Comparison of ENCODE assay signal across 13 cellular contexts in genomic region chr15:57323299-57323805, GRCh38. TPM values are rescaled to one million over a fixed set of nuclear protein-coding genes. Genes with fewer than 3 reads are reported as not detected.
DNase-seq lines count a peak whose midpoint lies in the region; ATAC-seq and TF ChIP-seq lines count a peak whose summit lies in the region.
"Had no signal": no experiment of that assay in that cellular context is flagged by ENCODE, and none has a peak within 500 bp of the region (broad histone marks: within the 10 kb centered on the region; RNA-seq: fewer than 3 reads in every experiment).

No MANE protein-coding gene starts in this region.

- H3K9me3 Mint-ChIP-seq in MCF 10A (ENCODE audit: unreplicated experiment) (no peaks in the 10 kb centered on the region), nephron progenitor cell (no peaks in the 10 kb centered on the region)
- H3K9me3 Mint-ChIP-seq: central memory CD8-positive, alpha-beta T cell had no signal

- no peak overlapping the region for H3K9ac ChIP-seq in mesendoderm (ENCODE audit: low read length)

- no peaks in the 10 kb centered on the region for H3K27me3 ChIP-seq in breast epithelium
- H3K27me3 ChIP-seq in SJCRH30, result no peaks in the 10 kb centered on the region
- H3K27me3 ChIP-seq in mesendoderm (ENCODE audit: insufficient read depth, low read length, poor library complexity), result no peaks in the 10 kb centered on the region
- H3K27me3 ChIP-seq in vagina, result no peaks in the 10 kb centered on the region
- H3K27me3 ChIP-seq: gastroesophageal sphincter, ovary had no signal

- no peak overlapping the region for H2BK15ac ChIP-seq in mesendoderm (replicated peaks; ENCODE audit: low read depth)

- H3K27ac Mint-ChIP-seq in MCF 10A (ENCODE audit: low read depth, unreplicated experiment) (no peak overlapping the region), nephron progenitor cell (no peak overlapping the region)
- H3K27ac Mint-ChIP-seq: activated CD8-positive, alpha-beta T cell treated with anti-CD3 and anti-CD28 coated beads, Interleukin-2, amount 10 ng/mL, durations not matched to agents 7 days and 5 days had no signal

- no peaks in the 10 kb centered on the region for H3K9me3 ChIP-seq in breast epithelium
- no peaks in the 10 kb centered on the region for H3K9me3 ChIP-seq in SJCRH30 (replicated peaks)
- no peaks in the 10 kb centered on the region for H3K9me3 ChIP-seq in vagina
- H3K9me3 ChIP-seq: gastroesophageal sphincter, ovary had no signal

- TF ChIP-seq CTCF in breast epithelium (IDR thresholded peaks at IDR 0.05) (no peak), MCF 10A (IDR thresholded peaks at IDR 0.05; ENCODE audit: unreplicated experiment) (no peak), vagina (IDR thresholded peaks at IDR 0.05) (no peak), nephron progenitor cell (IDR thresholded peaks at IDR 0.05) (no peak)

- H3K18ac ChIP-seq in mesendoderm (ENCODE audit: low read length), result peak overlapping the region; percentile 75

- H3K4me3 ChIP-seq in breast epithelium, result peak overlapping the region in 1 of 3 donors; percentile 8
- no peak overlapping the region for H3K4me3 ChIP-seq in SJCRH30
- no peak overlapping the region for H3K4me3 ChIP-seq in mesendoderm (ENCODE audit: low read length)
- H3K4me3 ChIP-seq in vagina, result no peak overlapping the region
- H3K4me3 ChIP-seq: gastroesophageal sphincter, ovary had no signal

- CTCF ChIA-PET in MCF 10A (lab: Yijun Ruan, JAX), result interaction anchor here (1.0 to 1.2 kb wide), 2 partner anchors 10 to 288 kb away, joined by 3 read pairs; no protein-coding TSS in a partner anchor

- peak overlapping the region; percentile 18 to 74 for H3K27ac ChIP-seq in breast epithelium
- H3K27ac ChIP-seq in SJCRH30, result peak overlapping the region; percentile 10; the same call in 1 of the 2 replicates
- peak overlapping the region; percentile 32 for H3K27ac ChIP-seq in mesendoderm (ENCODE audit: low read depth, low read length)
- H3K27ac ChIP-seq in vagina, result peak overlapping the region; percentile 68
- H3K27ac ChIP-seq: gastroesophageal sphincter, ovary had no signal

- intact Hi-C loops in breast epithelium (cut with DNase I; ENCODE audit: low total_unique reads) (no loop called here), MCF 10A (cut with micrococcal nuclease) (no loop called here), vagina (cut with DNase I) (no loop called here)

- H3K56ac ChIP-seq in mesendoderm (ENCODE audit: low read length), result peak overlapping the region; percentile 67

- H3K4me2 ChIP-seq in mesendoderm (ENCODE audit: low read length), result no peak overlapping the region

- H3K27me3 Mint-ChIP-seq in MCF 10A (ENCODE audit: insufficient read depth, unreplicated experiment) (peaks cover 6% of the 10 kb centered on the region), nephron progenitor cell (ENCODE audit: low read depth, poor library complexity) (peaks cover 3% of the 10 kb centered on the region)

- H3K79me2 ChIP-seq in mesendoderm (ENCODE audit: control insufficient read depth, insufficient read depth, low read length), result no peaks in the 10 kb centered on the region

- H3K4ac ChIP-seq in mesendoderm (ENCODE audit: low read depth, low read length), result no peak overlapping the region

- no peak for ATAC-seq in HG03342 (IDR thresholded peaks at IDR 0.05; ENCODE audit: unreplicated experiment)
- no peak for ATAC-seq in GM21723 (IDR thresholded peaks at IDR 0.05; ENCODE audit: unreplicated experiment)
- ATAC-seq: gastroesophageal sphincter had no signal

- H3K79me1 ChIP-seq in mesendoderm (ENCODE audit: low read length), result no peaks in the 10 kb centered on the region

- H4K8ac ChIP-seq in mesendoderm (ENCODE audit: low read depth, low read length), result no peak overlapping the region

- POLR2A ChIA-PET in MCF 10A (lab: Yijun Ruan, JAX), result no interaction called here

- no CpG with 5 or more reads among the region's 12 CpGs for WGBS in mesendoderm (ENCODE audit: extremely low coverage, insufficient coverage, low lambda C conversion rate)

- H2AK5ac ChIP-seq in mesendoderm (ENCODE audit: low read length), result peak overlapping the region; percentile 0

- no peak for TF ChIP-seq POLR2A in breast epithelium (IDR thresholded peaks at IDR 0.05)
- no peak for TF ChIP-seq POLR2A in vagina (IDR thresholded peaks at IDR 0.05)

- H3K4me1 Mint-ChIP-seq in MCF 10A (ENCODE audit: insufficient read depth, unreplicated experiment) (peaks cover 4% of the 10 kb centered on the region), nephron progenitor cell (peaks cover 47% of the 10 kb centered on the region)
- H3K4me1 Mint-ChIP-seq: central memory CD8-positive, alpha-beta T cell had no signal

- no peaks in the 10 kb centered on the region for H3K36me3 ChIP-seq in breast epithelium
- H3K36me3 ChIP-seq in SJCRH30, result no peaks in the 10 kb centered on the region
- no peaks in the 10 kb centered on the region for H3K36me3 ChIP-seq in mesendoderm (ENCODE audit: control insufficient read depth, insufficient read depth, low read length)
- H3K36me3 ChIP-seq in vagina, result no peaks in the 10 kb centered on the region
- H3K36me3 ChIP-seq: gastroesophageal sphincter, ovary had no signal

- DNase-seq in breast epithelium (ENCODE audit: low spot score in 2 of 2) (no peak), MCF 10A (ENCODE audit: unreplicated experiment) (no peak), SJCRH30 (no peak), mesendoderm (no peak), vagina (ENCODE audit: extremely low spot score in 2 of 2) (no peak), nephron progenitor cell (no peak)
- DNase-seq: mesenchymal stem cell, ovary had no signal

- H3K23ac ChIP-seq in mesendoderm (ENCODE audit: low read length), result no peak overlapping the region

- BruUV-seq in MCF 10A (replicated peaks; lab: Mats Ljungman, UMichigan), result no TSS peak

- H3K4me1 ChIP-seq in breast epithelium (no peaks in the 10 kb centered on the region), SJCRH30 (peaks cover 51% of the 10 kb centered on the region), mesendoderm (ENCODE audit: control insufficient read depth, low read depth, low read length) (peaks cover 15% of the 10 kb centered on the region), vagina (peaks cover 8% of the 10 kb centered on the region)

- no peak overlapping the region for H2BK120ac ChIP-seq in mesendoderm (ENCODE audit: low read depth, low read length)

- peaks cover 6% of the 10 kb centered on the region for H3K36me3 Mint-ChIP-seq in MCF 10A (ENCODE audit: insufficient read depth, unreplicated experiment)
- H3K36me3 Mint-ChIP-seq in nephron progenitor cell (ENCODE audit: low read depth), result no peaks in the 10 kb centered on the region

- no peak overlapping the region for H3K4me3 Mint-ChIP-seq in MCF 10A (ENCODE audit: unreplicated experiment)
- H3K4me3 Mint-ChIP-seq in nephron progenitor cell, result no peak overlapping the region
- H3K4me3 Mint-ChIP-seq: activated CD8-positive, alpha-beta T cell treated with anti-CD3 and anti-CD28 coated beads, Interleukin-2, amount 10 ng/mL, durations not matched to agents 7 days and 5 days; central memory CD8-positive, alpha-beta T cell had no signal

- H4K5ac ChIP-seq in mesendoderm (ENCODE audit: low read length), result no peak overlapping the region

- peak overlapping the region; percentile 0 for H2BK5ac ChIP-seq in mesendoderm (ENCODE audit: low read length)

RNA-seq across cellular contexts. Expression of gene CGNL1, which starts 53.0 kb away (rescaled TPM):
- total RNA-seq in breast epithelium (10 to 100 TPM in 2 of 3 donors, 1 to 10 TPM in 1; 5.4 to 24.9 (median 18.4) TPM), MCF 10A (2022) (0.05 TPM in 1 of 2 replicates, not detected in the other), vagina (38.3 TPM)
- 5.5 and 5.9 TPM in 2 replicates for total RNA-seq in SJCRH30 (2014; rRNA removed; shearing (Covaris generic))
- polyA plus RNA-seq in mesendoderm (2013, experiment 1 of 2), result 8.1 TPM
- 8.8 TPM for polyA plus RNA-seq in mesendoderm (2013, experiment 2 of 2)
- total RNA-seq: activated CD8-positive, alpha-beta T cell treated with anti-CD3 and anti-CD28 coated beads, Interleukin-2, amount 10 ng/mL, durations not matched to agents 7 days and 5 days had no signal

Comparison
In these comparisons a context has a peak if more than half of its experiments do, and no peak if none do; other contexts are left out.
1. H3K27ac ChIP-seq: peak in every context shown above with its lines; median percentile 68 in vagina; 46 in breast epithelium; 32 in mesendoderm; 10 in SJCRH30.